17 cellular contexts compared by ENCODE assay signal in genomic region chr22:20133930-20134549, GRCh38. TPM values are rescaled to one million over a fixed set of nuclear protein-coding genes. Genes with fewer than 3 reads are reported as not detected.
DNase-seq lines count a peak whose midpoint lies in the region; ATAC-seq and TF ChIP-seq lines count a peak whose summit lies in the region.
"Had no signal": no experiment of that assay in that cellular context is flagged by ENCODE, and none has a peak within 500 bp of the region (broad histone marks: within the 10 kb centered on the region; RNA-seq: fewer than 3 reads in every experiment).

No MANE protein-coding gene starts in this region.

- H3K4me1 ChIP-seq in CD8-positive, alpha-beta memory T cell (ENCODE audit: insufficient read depth, low read length), result peaks cover 36% of the 10 kb centered on the region
- peaks cover 14 to 20% of the 10 kb centered on the region in 2 donors for H3K4me1 ChIP-seq in naive thymus-derived CD4-positive, alpha-beta T cell (ENCODE audit: control insufficient read depth in 2 of 2, insufficient read depth in 2 of 2, low read length in 2 of 2)

- no peaks in the 10 kb centered on the region for H3K27me3 ChIP-seq in CD8-positive, alpha-beta memory T cell (ENCODE audit: insufficient read depth, low read length, poor library complexity, severe bottlenecking)
- no peaks in the 10 kb centered on the region for H3K27me3 ChIP-seq in naive thymus-derived CD4-positive, alpha-beta T cell (ENCODE audit: control insufficient read depth in 2 of 2, insufficient read depth in 2 of 2, low read length in 2 of 2)
- H3K27me3 ChIP-seq: body of pancreas, gastroesophageal sphincter, upper lobe of left lung had no signal

- H3K27ac Mint-ChIP-seq in CD8-positive, alpha-beta memory T cell, result peak overlapping the region in 4 of 8 donors; percentile 33 to 68 (median 40)
- no peak overlapping the region for H3K27ac Mint-ChIP-seq in activated naive CD8-positive, alpha-beta T cell
- H3K27ac Mint-ChIP-seq in naive thymus-derived CD4-positive, alpha-beta T cell, result peak overlapping the region in 4 of 9 donors; percentile 28 to 70 (median 46)

- ATAC-seq in naive thymus-derived CD4-positive, alpha-beta T cell, result no peak
- ATAC-seq in GM21528 (IDR thresholded peaks at IDR 0.05; ENCODE audit: low FRiP score, unreplicated experiment), result no peak
- ATAC-seq: body of pancreas, gastroesophageal sphincter had no signal

- in situ Hi-C loops in ACHN (cut with HindIII; ENCODE audit: low pct_ligation_motif_present, low pct_unique_long_range_greater_than_20kb, low sequenced_read_pairs), result no loop called here

- no peaks in the 10 kb centered on the region for H3K27me3 Mint-ChIP-seq in CD8-positive, alpha-beta memory T cell
- no peaks in the 10 kb centered on the region for H3K27me3 Mint-ChIP-seq in activated naive CD8-positive, alpha-beta T cell
- H3K27me3 Mint-ChIP-seq in naive thymus-derived CD4-positive, alpha-beta T cell, result no peaks in the 10 kb centered on the region

- no peak overlapping the region for H3K27ac ChIP-seq in CD8-positive, alpha-beta memory T cell (ENCODE audit: low read depth, low read length)
- no peak overlapping the region for H3K27ac ChIP-seq in naive thymus-derived CD4-positive, alpha-beta T cell (ENCODE audit: low read depth, low read length)
- H3K27ac ChIP-seq: body of pancreas, upper lobe of left lung had no signal

- intact Hi-C loops in naive thymus-derived CD4-positive, alpha-beta T cell (cut with micrococcal nuclease), result no loop called here
- intact Hi-C loops in cardiac septum (cut with DNase I), result no loop called here

- no peak for TF ChIP-seq CTCF in AG04449 (IDR thresholded peaks at IDR 0.05; ENCODE audit: insufficient read depth, low read length, missing control alignments)

- POLR2A ChIA-PET in AG04449 (lab: Yijun Ruan, JAX), result no interaction called here
- POLR2A ChIA-PET in CD8-positive, alpha-beta memory T cell (lab: Charles Lee), result no interaction called here
- POLR2A ChIA-PET in naive thymus-derived CD4-positive, alpha-beta T cell (lab: Charles Lee), result no interaction called here

- H3K4me1 Mint-ChIP-seq in CD8-positive, alpha-beta memory T cell, result peaks cover 25 to 65% (median 29%) of the 10 kb centered on the region in 3 donors
- peaks cover 27% of the 10 kb centered on the region for H3K4me1 Mint-ChIP-seq in activated naive CD8-positive, alpha-beta T cell (ENCODE audit: low read depth)
- H3K4me1 Mint-ChIP-seq in naive thymus-derived CD4-positive, alpha-beta T cell, result peaks cover 15 to 53% (median 32%) of the 10 kb centered on the region in 7 donors

- CTCF ChIA-PET in AG04449 (lab: Yijun Ruan, JAX), result no interaction called here
- CTCF ChIA-PET in CD8-positive, alpha-beta memory T cell (lab: Charles Lee), result no interaction called here
- CTCF ChIA-PET in naive thymus-derived CD4-positive, alpha-beta T cell (lab: Charles Lee), result no interaction called here

- H3K9me3 Mint-ChIP-seq in CD8-positive, alpha-beta memory T cell, result no peaks in the 10 kb centered on the region
- H3K9me3 Mint-ChIP-seq in activated naive CD8-positive, alpha-beta T cell (ENCODE audit: low read depth), result no peaks in the 10 kb centered on the region
- H3K9me3 Mint-ChIP-seq in naive thymus-derived CD4-positive, alpha-beta T cell, result no peaks in the 10 kb centered on the region

- H3K9me3 ChIP-seq in CD8-positive, alpha-beta memory T cell (ENCODE audit: low read length), result no peaks in the 10 kb centered on the region
- no peaks in the 10 kb centered on the region for H3K9me3 ChIP-seq in naive thymus-derived CD4-positive, alpha-beta T cell (ENCODE audit: control insufficient read depth in 2 of 3, low read length in 3 of 3)
- H3K9me3 ChIP-seq: body of pancreas, gastroesophageal sphincter, upper lobe of left lung had no signal

- 0 out of 2 replicates have a peak overlapping the region, but pooled peaks have one; percentile 8 for H3K4me3 ChIP-seq in AG04449 (ENCODE audit: low read depth, low read length)
- H3K4me3 ChIP-seq in CD8-positive, alpha-beta memory T cell (ENCODE audit: low read length), result no peak overlapping the region
- no peak overlapping the region for H3K4me3 ChIP-seq in naive thymus-derived CD4-positive, alpha-beta T cell (ENCODE audit: low read length)
- H3K4me3 ChIP-seq: body of pancreas had no signal

- H3K4me3 Mint-ChIP-seq in CD8-positive, alpha-beta memory T cell, result peak overlapping the region; percentile 40 to 88 (median 79)
- H3K4me3 Mint-ChIP-seq in activated naive CD8-positive, alpha-beta T cell, result peak overlapping the region; percentile 76
- peak overlapping the region; percentile 26 to 83 (median 60) for H3K4me3 Mint-ChIP-seq in naive thymus-derived CD4-positive, alpha-beta T cell

- no peaks in the 10 kb centered on the region for H3K36me3 Mint-ChIP-seq in CD8-positive, alpha-beta memory T cell
- no peaks in the 10 kb centered on the region for H3K36me3 Mint-ChIP-seq in activated naive CD8-positive, alpha-beta T cell
- peaks cover 0 to 2% (median 0%) of the 10 kb centered on the region in 5 donors for H3K36me3 Mint-ChIP-seq in naive thymus-derived CD4-positive, alpha-beta T cell

- no peak for DNase-seq in AG04449 (ENCODE audit: low read depth, low spot score)
- no peak for DNase-seq in CD8-positive, alpha-beta memory T cell
- no peak for DNase-seq in naive thymus-derived CD4-positive, alpha-beta T cell
- DNase-seq in cardiac septum (ENCODE audit: low spot score), result no peak
- no peak for DNase-seq in ACHN
- no peak for DNase-seq in activated effector memory CD4-positive, alpha-beta T cell treated with anti-CD3 and anti-CD28 coated beads, Interleukin-2, amount 50 U/mL, for 16 hours
- DNase-seq: activated CD8-positive, alpha-beta memory T cell treated with anti-CD3 and anti-CD28 coated beads, Interleukin-2, amount 50 U/mL, for 4 hours; body of pancreas; C1 segment of cervical spinal cord; effector memory CD4-positive, alpha-beta T cell; mesendoderm; MV-4-11; Right ventricle myocardium superior had no signal

- H3K36me3 ChIP-seq in CD8-positive, alpha-beta memory T cell (ENCODE audit: insufficient read depth, low read length), result no peaks in the 10 kb centered on the region
- peaks cover 0 to 5% (median 0%) of the 10 kb centered on the region in 3 experiments for H3K36me3 ChIP-seq in naive thymus-derived CD4-positive, alpha-beta T cell (ENCODE audit: control insufficient read depth in 2 of 3, insufficient read depth in 3 of 3, low read length in 3 of 3)

RNA-seq across cellular contexts. Expression of gene ZDHHC8, which starts 2.4 kb away (rescaled TPM):
- total RNA-seq in CD8-positive, alpha-beta memory T cell, result 10 to 100 TPM; 74.7 to 80.7 TPM
- polyA plus RNA-seq in CD8-positive, alpha-beta memory T cell, result 4.4 TPM
- total RNA-seq in naive thymus-derived CD4-positive, alpha-beta T cell, result 10 to 100 TPM; 63.4 to 88.5 (median 79.2) TPM
- polyA plus RNA-seq in naive thymus-derived CD4-positive, alpha-beta T cell, result 1 to 10 TPM in 1 of 2 donors, under 1 TPM in 1; 0.95 to 4.3 TPM
- 43.4 TPM for total RNA-seq in cardiac septum

RNA-seq across cellular contexts. Expression of gene CCDC188, which starts 16.8 kb away (rescaled TPM):
- not detected for total RNA-seq in CD8-positive, alpha-beta memory T cell
- polyA plus RNA-seq in CD8-positive, alpha-beta memory T cell, result not detected
- not detected for total RNA-seq in naive thymus-derived CD4-positive, alpha-beta T cell
- polyA plus RNA-seq in naive thymus-derived CD4-positive, alpha-beta T cell, result not detected
- total RNA-seq in cardiac septum, result 0.67 TPM
- total RNA-seq: body of pancreas, gastroesophageal sphincter had no signal

RNA-seq across cellular contexts. Expression of gene TRMT2A, which starts 17.0 kb away (rescaled TPM):
- 100 to 1,000 TPM; 108 to 121 TPM for total RNA-seq in CD8-positive, alpha-beta memory T cell
- 35.6 TPM for polyA plus RNA-seq in CD8-positive, alpha-beta memory T cell
- 100 to 1,000 TPM in 2 of 5 experiments, 10 to 100 TPM in 3; 92.0 to 134 (median 95.8) TPM for total RNA-seq in naive thymus-derived CD4-positive, alpha-beta T cell
- 10 to 100 TPM; 30.0 to 44.5 TPM for polyA plus RNA-seq in naive thymus-derived CD4-positive, alpha-beta T cell
- total RNA-seq in cardiac septum, result 24.0 TPM

RNA-seq across cellular contexts. Expression of gene RANBP1, which starts 18.1 kb away (rescaled TPM):
- total RNA-seq in CD8-positive, alpha-beta memory T cell, result 100 to 1,000 TPM; 436 to 459 TPM
- polyA plus RNA-seq in CD8-positive, alpha-beta memory T cell, result 102 TPM
- total RNA-seq in naive thymus-derived CD4-positive, alpha-beta T cell, result 100 to 1,000 TPM in 1 of 5 experiments, 10 to 100 TPM in 4; 50.4 to 224 (median 74.8) TPM
- 10 to 100 TPM; 86.1 to 90.6 TPM for polyA plus RNA-seq in naive thymus-derived CD4-positive, alpha-beta T cell
- total RNA-seq in cardiac septum, result 45.9 TPM

RNA-seq across cellular contexts. Expression of gene DGCR8, which starts 54.0 kb away (rescaled TPM):
- 10 to 100 TPM; 68.6 to 73.8 TPM for total RNA-seq in CD8-positive, alpha-beta memory T cell
- polyA plus RNA-seq in CD8-positive, alpha-beta memory T cell, result 10.6 TPM
- total RNA-seq in naive thymus-derived CD4-positive, alpha-beta T cell, result 10 to 100 TPM; 33.4 to 63.6 (median 41.1) TPM
- polyA plus RNA-seq in naive thymus-derived CD4-positive, alpha-beta T cell, result 1 to 10 TPM; 4.1 to 6.1 TPM
- total RNA-seq in cardiac septum, result 19.1 TPM
